In the genomic region with DNA sequence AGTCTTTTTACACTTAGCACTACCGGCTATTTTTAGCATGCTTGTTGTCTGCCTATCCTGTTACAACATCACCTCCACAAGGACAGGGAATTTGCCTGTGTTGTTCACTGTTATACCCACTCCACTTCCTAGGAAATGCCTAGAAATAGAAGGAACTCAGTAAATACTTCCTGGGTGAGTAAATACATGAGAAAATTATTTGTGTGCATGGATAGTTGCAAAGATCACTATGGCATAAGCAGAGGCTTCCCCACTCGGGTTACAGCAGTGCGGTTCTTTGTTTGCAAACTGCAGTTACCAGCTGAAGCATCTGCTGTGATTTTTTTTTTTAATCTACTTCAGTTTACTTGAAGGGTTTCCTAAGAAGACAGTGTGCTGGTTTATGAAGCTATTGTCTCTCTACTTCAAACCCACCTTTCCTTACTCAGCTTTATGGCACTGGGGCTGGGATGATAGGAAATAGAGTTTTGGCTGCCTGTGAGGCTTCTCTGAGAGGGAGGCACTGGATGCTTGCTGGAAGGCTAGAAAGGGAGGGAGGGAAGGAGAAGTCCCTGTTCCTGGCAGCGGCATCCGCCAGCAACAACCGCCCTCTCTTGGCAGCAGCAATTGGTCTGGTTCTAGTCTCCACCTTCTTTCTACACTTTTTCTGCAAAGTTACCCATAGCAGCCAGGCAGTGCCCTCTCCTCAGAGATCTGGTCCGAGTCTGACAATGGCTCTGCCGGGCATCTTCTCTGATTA, we compare ENCODE assay signal across 9 cellular contexts. TPM values are rescaled to one million over a fixed set of nuclear protein-coding genes. Genes with fewer than 3 reads are reported as not detected.
A peak's percentile ranks its signal among the peaks of the same experiment; 100 is the strongest.
DNase-seq lines count a peak whose midpoint lies in the region; ATAC-seq and TF ChIP-seq lines count a peak whose summit lies in the region.
"Had no signal": no experiment of that assay in that cellular context is flagged by ENCODE, and none has a peak within 500 bp of the region (broad histone marks: within the 10 kb centered on the region; RNA-seq: fewer than 3 reads in every experiment).

No MANE protein-coding gene starts in this region.

- H3K9me3 Mint-ChIP-seq in endothelial cell (ENCODE audit: unreplicated experiment) = no peaks in the 10 kb centered on the region
- H3K9me3 Mint-ChIP-seq in stimulated activated effector memory CD8-positive, alpha-beta T cell treated with anti-CD3 and anti-CD28 coated beads, Interleukin-12 subunit alpha, Interleukin-12 subunit beta, amount 100 ng/mL, for 72 hours = no peaks in the 10 kb centered on the region
- H3K9me3 Mint-ChIP-seq: IgD-negative memory B cell; T-helper 1 cell treated with Interleukin-12 subunit alpha and Interleukin-12 subunit beta and Interleukin-4 antibody, amounts not matched to agents 30 μg/mL and 1 μg/mL, for 36 hours had no signal

- H3K4me3 ChIP-seq in thoracic aorta = peak overlapping the region; percentile 28

- H3K36me3 ChIP-seq in thoracic aorta = no peaks in the 10 kb centered on the region

- no peaks in the 10 kb centered on the region for H3K36me3 Mint-ChIP-seq in endothelial cell (ENCODE audit: low read depth, unreplicated experiment)
- no peaks in the 10 kb centered on the region for H3K36me3 Mint-ChIP-seq in stimulated activated effector memory CD8-positive, alpha-beta T cell treated with anti-CD3 and anti-CD28 coated beads, Interleukin-12 subunit alpha, Interleukin-12 subunit beta, amount 100 ng/mL, for 72 hours
- H3K36me3 Mint-ChIP-seq: IgD-negative memory B cell had no signal

- no peaks in the 10 kb centered on the region for H3K9me3 ChIP-seq in thoracic aorta

- peak overlapping the region in 1 of 2 donors; percentile 19 for H3K27ac ChIP-seq in thoracic aorta

- H3K4me3 Mint-ChIP-seq in endothelial cell (ENCODE audit: unreplicated experiment) = no peak overlapping the region
- no peak overlapping the region for H3K4me3 Mint-ChIP-seq in stimulated activated effector memory CD8-positive, alpha-beta T cell treated with anti-CD3 and anti-CD28 coated beads, Interleukin-12 subunit alpha, Interleukin-12 subunit beta, amount 100 ng/mL, for 72 hours
- H3K4me3 Mint-ChIP-seq: IgD-negative memory B cell; T-helper 1 cell treated with Interleukin-12 subunit alpha and Interleukin-12 subunit beta and Interleukin-4 antibody, amounts not matched to agents 30 μg/mL and 1 μg/mL, for 36 hours had no signal

- peaks cover 14% of the 10 kb centered on the region for H3K4me1 Mint-ChIP-seq in endothelial cell (ENCODE audit: unreplicated experiment)
- H3K4me1 Mint-ChIP-seq in stimulated activated effector memory CD8-positive, alpha-beta T cell treated with anti-CD3 and anti-CD28 coated beads, Interleukin-12 subunit alpha, Interleukin-12 subunit beta, amount 100 ng/mL, for 72 hours = no peaks in the 10 kb centered on the region
- H3K4me1 Mint-ChIP-seq: IgD-negative memory B cell had no signal

- H3K27me3 Mint-ChIP-seq in endothelial cell (ENCODE audit: unreplicated experiment) = no peaks in the 10 kb centered on the region

- DNase-seq in NCI-H524 treated with DMSO at 0.1 percent for 48 hours (lab: John Stamatoyannopoulos, UW) (peak; percentile 26), endothelial cell (ENCODE audit: low spot score) (peak; percentile 13), medulla oblongata (ENCODE audit: extremely low spot score) (peak; percentile 70), thoracic aorta (ENCODE audit: low spot score) (no peak), DMS114 treated with DMSO at 0.1 percent for 48 hours (lab: John Stamatoyannopoulos, UW; ENCODE audit: unreplicated experiment) (no peak)
- no peak for DNase-seq in effector CD4-positive, alpha-beta T cell
- no peak for DNase-seq in stimulated activated effector memory CD8-positive, alpha-beta T cell treated with anti-CD3 and anti-CD28 coated beads, Interleukin-12 subunit alpha, Interleukin-12 subunit beta, amount 100 ng/mL, for 72 hours (ENCODE audit: low spot score in 2 of 2)

- peaks cover 2 to 43% of the 10 kb centered on the region in 2 donors for H3K4me1 ChIP-seq in thoracic aorta (ENCODE audit: control insufficient read depth in 1 of 2, low read depth in 2 of 2)

- ATAC-seq in thoracic aorta (ENCODE audit: insufficient number of reproducible peaks, low FRiP score, low read depth) = peak; percentile 54
- no peak for ATAC-seq in stimulated activated effector memory CD8-positive, alpha-beta T cell treated with anti-CD3 and anti-CD28 coated beads, Interleukin-12 subunit alpha, Interleukin-12 subunit beta, amount 100 ng/mL, for 72 hours

- TF ChIP-seq CTCF in endothelial cell (IDR thresholded peaks at IDR 0.05; ENCODE audit: unreplicated experiment) (no peak), thoracic aorta (IDR thresholded peaks at IDR 0.05) (no peak)

- H3K27me3 ChIP-seq in thoracic aorta (replicated peaks; ENCODE audit: insufficient read depth) = no peaks in the 10 kb centered on the region

- H3K27ac Mint-ChIP-seq in endothelial cell (ENCODE audit: unreplicated experiment) = peak overlapping the region; percentile 22
- H3K27ac Mint-ChIP-seq in stimulated activated effector memory CD8-positive, alpha-beta T cell treated with anti-CD3 and anti-CD28 coated beads, Interleukin-12 subunit alpha, Interleukin-12 subunit beta, amount 100 ng/mL, for 72 hours = no peak overlapping the region
- H3K27ac Mint-ChIP-seq: IgD-negative memory B cell; T-helper 1 cell treated with Interleukin-12 subunit alpha and Interleukin-12 subunit beta and Interleukin-4 antibody, amounts not matched to agents 30 μg/mL and 1 μg/mL, for 36 hours had no signal

RNA-seq across cellular contexts. Expression of a gene that starts 29.1 kb away (rescaled TPM):
- total RNA-seq in endothelial cell (ENCODE audit: unreplicated experiment) = not detected
- total RNA-seq in thoracic aorta = not detected

RNA-seq across cellular contexts. Expression of a gene that starts 40.5 kb away (rescaled TPM):
- total RNA-seq in endothelial cell (ENCODE audit: unreplicated experiment) (217 TPM), thoracic aorta (100 to 1,000 TPM; 199 to 223 TPM)

Comparison
In these comparisons a context has a peak if more than half of its experiments do, and no peak if none do; other contexts are left out.
1. DNase-seq: peak in NCI-H524 treated with DMSO at 0.1 percent for 48 hours (single experiment), endothelial cell (single experiment) and medulla oblongata (single experiment); none in thoracic aorta (single experiment), DMS114 treated with DMSO at 0.1 percent for 48 hours (single experiment), effector CD4-positive, alpha-beta T cell (single experiment) and stimulated activated effector memory CD8-positive, alpha-beta T cell treated with anti-CD3 and anti-CD28 coated beads, Interleukin-12 subunit alpha, Interleukin-12 subunit beta, amount 100 ng/mL, for 72 hours (0 of 2).